8 cellular contexts compared by ENCODE assay signal in the genomic region with DNA sequence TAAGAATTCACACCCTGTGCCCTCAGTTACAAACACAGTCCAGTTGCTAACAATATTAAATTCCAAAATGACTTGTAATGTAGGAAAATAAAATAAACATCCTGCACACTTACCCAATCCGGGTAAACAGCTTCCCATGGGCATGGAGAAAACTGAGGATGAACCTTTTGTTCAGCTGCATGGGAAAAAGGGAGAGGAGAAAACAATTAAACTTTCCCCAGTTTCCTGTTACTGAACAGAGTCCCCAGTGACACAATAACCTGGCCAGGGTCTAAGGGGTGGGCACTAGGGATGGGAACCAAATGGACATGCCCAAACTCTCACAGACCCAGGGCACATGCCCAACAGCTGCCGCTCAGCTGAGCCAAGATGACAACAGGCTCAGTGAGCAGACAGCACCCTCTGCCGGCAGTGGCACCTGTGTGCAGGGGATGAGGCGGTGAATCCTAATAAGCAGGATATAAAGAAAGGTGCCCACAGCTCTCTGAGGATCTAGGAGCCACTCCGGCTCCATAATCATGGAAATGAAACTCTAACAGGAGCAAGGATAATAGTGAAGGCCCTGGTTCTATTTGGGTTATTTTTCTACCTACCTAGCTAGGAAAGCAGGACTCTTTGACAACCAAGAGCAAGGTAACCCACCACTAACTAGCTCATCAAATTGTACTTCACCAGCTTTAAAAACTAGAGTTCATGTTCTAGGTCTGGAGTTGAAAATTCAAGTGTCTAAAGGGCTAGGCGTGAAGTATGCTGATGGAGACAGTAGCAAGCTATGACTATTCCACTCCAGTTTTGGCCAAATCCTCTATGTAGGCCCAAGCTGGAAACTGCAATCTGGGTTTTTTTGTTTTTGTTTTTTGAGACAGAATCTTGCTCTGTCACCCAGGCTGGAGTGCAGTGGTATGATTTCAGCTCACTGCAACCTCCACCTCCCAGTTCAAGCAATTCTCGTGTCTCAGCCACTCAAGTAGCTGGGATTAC. TPM values are rescaled to one million over a fixed set of nuclear protein-coding genes. Genes with fewer than 3 reads are reported as not detected.
DNase-seq lines count a peak whose midpoint lies in the region; ATAC-seq and TF ChIP-seq lines count a peak whose summit lies in the region.

No MANE protein-coding gene starts in this region.

- intact Hi-C loops in activated T-helper 2 cell treated with anti-CD3 and anti-CD28 coated beads, Interferon-gamma antibody, Interleukin-2, Interleukin-4, amounts not matched to agents 10 μg/mL and 5 μg/mL and 100 μg/mL, durations not matched to agents 14 hours and 24 hours and 36 hours (cut with micrococcal nuclease): loop anchor here (1.0 kb wide), 1 partner anchor 190 kb away; the partner anchor contains the start of gene HIC1

- H3K36me3 Mint-ChIP-seq in activated T-helper 2 cell treated with anti-CD3 and anti-CD28 coated beads, Interferon-gamma antibody, Interleukin-2, Interleukin-4, amounts not matched to agents 10 μg/mL and 5 μg/mL and 100 μg/mL, durations not matched to agents 14 hours and 24 hours and 36 hours (ENCODE audit: low read depth): peaks cover 79% of the 10 kb centered on the region
- peaks cover 32% of the 10 kb centered on the region for H3K36me3 Mint-ChIP-seq in neural progenitor cell

- peaks cover 25% of the 10 kb centered on the region for H3K4me1 ChIP-seq in Karpas-422 (ENCODE audit: low read length)
- no peaks in the 10 kb centered on the region for H3K4me1 ChIP-seq in neural progenitor cell

- H3K9me3 ChIP-seq in Karpas-422 (ENCODE audit: low read length) (no peaks in the 10 kb centered on the region), neural progenitor cell (ENCODE audit: low read depth) (no peaks in the 10 kb centered on the region)

- no peaks in the 10 kb centered on the region for H4K20me1 ChIP-seq in Karpas-422 (ENCODE audit: insufficient read depth, low read depth, low read length)
- peaks cover 43% of the 10 kb centered on the region for H4K20me1 ChIP-seq in neural progenitor cell (ENCODE audit: low read depth)

- H3K27ac ChIP-seq in Karpas-422 (ENCODE audit: low read length) (peak overlapping the region; percentile 29; the same call in 1 of the 2 replicates), neural progenitor cell (no peak overlapping the region)

- peaks cover 70% of the 10 kb centered on the region for H3K4me1 Mint-ChIP-seq in activated T-helper 2 cell treated with anti-CD3 and anti-CD28 coated beads, Interferon-gamma antibody, Interleukin-2, Interleukin-4, amounts not matched to agents 10 μg/mL and 5 μg/mL and 100 μg/mL, durations not matched to agents 14 hours and 24 hours and 36 hours (ENCODE audit: low read depth)
- no peaks in the 10 kb centered on the region for H3K4me1 Mint-ChIP-seq in neural progenitor cell
- H3K4me1 Mint-ChIP-seq in stimulated activated naive CD8-positive, alpha-beta T cell treated with anti-CD3 and anti-CD28 coated beads, Interleukin-15, amount 100 ng/mL, for 72 hours: peaks cover 89% of the 10 kb centered on the region

- no peak overlapping the region for H3K4me3 Mint-ChIP-seq in activated T-helper 2 cell treated with anti-CD3 and anti-CD28 coated beads, Interferon-gamma antibody, Interleukin-2, Interleukin-4, amounts not matched to agents 10 μg/mL and 5 μg/mL and 100 μg/mL, durations not matched to agents 14 hours and 24 hours and 36 hours (ENCODE audit: low read depth)
- no peak overlapping the region for H3K4me3 Mint-ChIP-seq in neural progenitor cell
- peak overlapping the region in 1 of 2 donors; percentile 35 for H3K4me3 Mint-ChIP-seq in stimulated activated naive CD8-positive, alpha-beta T cell treated with anti-CD3 and anti-CD28 coated beads, Interleukin-15, amount 100 ng/mL, for 72 hours

- peak overlapping the region; percentile 50 for H3K27ac Mint-ChIP-seq in activated T-helper 2 cell treated with anti-CD3 and anti-CD28 coated beads, Interferon-gamma antibody, Interleukin-2, Interleukin-4, amounts not matched to agents 10 μg/mL and 5 μg/mL and 100 μg/mL, durations not matched to agents 14 hours and 24 hours and 36 hours
- no peak overlapping the region for H3K27ac Mint-ChIP-seq in neural progenitor cell
- H3K27ac Mint-ChIP-seq in stimulated activated naive CD8-positive, alpha-beta T cell treated with anti-CD3 and anti-CD28 coated beads, Interleukin-15, amount 100 ng/mL, for 72 hours: peak overlapping the region in 1 of 2 donors; percentile 74

- H3K27me3 ChIP-seq in Karpas-422 (ENCODE audit: low read length) (no peaks in the 10 kb centered on the region), neural progenitor cell (no peaks in the 10 kb centered on the region)

- no peaks in the 10 kb centered on the region for H3K27me3 Mint-ChIP-seq in activated T-helper 2 cell treated with anti-CD3 and anti-CD28 coated beads, Interferon-gamma antibody, Interleukin-2, Interleukin-4, amounts not matched to agents 10 μg/mL and 5 μg/mL and 100 μg/mL, durations not matched to agents 14 hours and 24 hours and 36 hours (ENCODE audit: low read depth)
- peaks cover 2% of the 10 kb centered on the region for H3K27me3 Mint-ChIP-seq in neural progenitor cell (ENCODE audit: insufficient read depth, low read depth)
- no peaks in the 10 kb centered on the region for H3K27me3 Mint-ChIP-seq in stimulated activated naive CD8-positive, alpha-beta T cell treated with anti-CD3 and anti-CD28 coated beads, Interleukin-15, amount 100 ng/mL, for 72 hours

- TF ChIP-seq CTCF in fibroblast of the aortic adventitia (IDR thresholded peaks at IDR 0.05; ENCODE audit: insufficient read depth, low read length): peak; percentile 98
- peak; percentile 97 for TF ChIP-seq CTCF in neural progenitor cell (IDR thresholded peaks at IDR 0.05)

- no peak overlapping the region for H3K9ac ChIP-seq in Karpas-422 (ENCODE audit: low read length)
- H3K9ac ChIP-seq in neural progenitor cell: no peak overlapping the region

- H3K79me2 ChIP-seq in Karpas-422 (ENCODE audit: low read length) (peaks cover 5% of the 10 kb centered on the region; the same call in 1 of the 2 replicates), neural progenitor cell (ENCODE audit: low read depth) (no peaks in the 10 kb centered on the region)

- H3K36me3 ChIP-seq in Karpas-422 (ENCODE audit: insufficient read depth, low read length): no peaks in the 10 kb centered on the region
- H3K36me3 ChIP-seq in neural progenitor cell: peaks cover 7% of the 10 kb centered on the region

- H2AFZ ChIP-seq in Karpas-422 (ENCODE audit: low read length) (no peak overlapping the region), neural progenitor cell (replicated peaks) (no peak overlapping the region)

- H3K4me2 ChIP-seq in Karpas-422 (ENCODE audit: low read depth, low read length, poor library complexity, severe bottlenecking) (no peak overlapping the region), neural progenitor cell (no peak overlapping the region)

- H3K9me2 ChIP-seq in Karpas-422 (replicated peaks; ENCODE audit: insufficient read depth, low read length): no peaks in the 10 kb centered on the region

- peak; percentile 96 for ATAC-seq in stimulated activated naive CD8-positive, alpha-beta T cell treated with anti-CD3 and anti-CD28 coated beads, Interleukin-15, amount 100 ng/mL, for 72 hours
- ATAC-seq in GM19463 (IDR thresholded peaks at IDR 0.05; ENCODE audit: unreplicated experiment): no peak

- H3F3A ChIP-seq in neural progenitor cell (ENCODE audit: low read depth): peaks cover 17% of the 10 kb centered on the region

- DNase-seq in GM03348 (ENCODE audit: low spot score) (peak; percentile 89), Karpas-422 (peak; percentile 93), RPMI8226 (peak; percentile 74), fibroblast of the aortic adventitia (ENCODE audit: low read depth) (peak; percentile 94), neural progenitor cell (ENCODE audit: low spot score) (peak; percentile 87)
- DNase-seq in activated T-helper 2 cell treated with anti-CD3 and anti-CD28 coated beads, Interferon-gamma antibody, Interleukin-2, Interleukin-4, amounts not matched to agents 10 μg/mL and 5 μg/mL and 100 μg/mL, durations not matched to agents 14 hours and 24 hours and 36 hours (ENCODE audit: low spot score): peak; percentile 72
- DNase-seq in stimulated activated naive CD8-positive, alpha-beta T cell treated with anti-CD3 and anti-CD28 coated beads, Interleukin-15, amount 100 ng/mL, for 72 hours: peak; percentile 80 to 81

- no peaks in the 10 kb centered on the region for H3K9me3 Mint-ChIP-seq in activated T-helper 2 cell treated with anti-CD3 and anti-CD28 coated beads, Interferon-gamma antibody, Interleukin-2, Interleukin-4, amounts not matched to agents 10 μg/mL and 5 μg/mL and 100 μg/mL, durations not matched to agents 14 hours and 24 hours and 36 hours
- no peaks in the 10 kb centered on the region for H3K9me3 Mint-ChIP-seq in neural progenitor cell
- no peaks in the 10 kb centered on the region for H3K9me3 Mint-ChIP-seq in stimulated activated naive CD8-positive, alpha-beta T cell treated with anti-CD3 and anti-CD28 coated beads, Interleukin-15, amount 100 ng/mL, for 72 hours

- H3K4me3 ChIP-seq in Karpas-422 (ENCODE audit: low read length) (no peak overlapping the region), fibroblast of the aortic adventitia (ENCODE audit: low read depth, low read length) (peak overlapping the region; percentile 40), neural progenitor cell (no peak overlapping the region)

RNA-seq across cellular contexts. Expression of gene SMG6, which starts 58.8 kb away (rescaled TPM):
- total RNA-seq in Karpas-422 (2014; rRNA removed; shearing (Covaris generic); ENCODE audit: low replicate concordance): 10.2 and 12.0 TPM in 2 replicates
- total RNA-seq in activated T-helper 2 cell treated with anti-CD3 and anti-CD28 coated beads, Interferon-gamma antibody, Interleukin-2, Interleukin-4, amounts not matched to agents 10 μg/mL and 5 μg/mL and 100 μg/mL, durations not matched to agents 14 hours and 24 hours and 36 hours: 33.5 and 43.0 TPM in 2 replicates
- total RNA-seq in fibroblast of the aortic adventitia (ENCODE audit: low replicate concordance) (37.5 and 49.3 TPM in 2 replicates), neural progenitor cell (ENCODE audit: low replicate concordance) (19.0 and 27.0 TPM in 2 replicates)

RNA-seq across cellular contexts. Expression of gene SRR, which starts 58.9 kb away (rescaled TPM):
- 5.6 and 13.3 TPM in 2 replicates for total RNA-seq in Karpas-422 (2014; rRNA removed; shearing (Covaris generic); ENCODE audit: low replicate concordance)
- 17.3 and 18.4 TPM in 2 replicates for total RNA-seq in activated T-helper 2 cell treated with anti-CD3 and anti-CD28 coated beads, Interferon-gamma antibody, Interleukin-2, Interleukin-4, amounts not matched to agents 10 μg/mL and 5 μg/mL and 100 μg/mL, durations not matched to agents 14 hours and 24 hours and 36 hours
- total RNA-seq in fibroblast of the aortic adventitia (ENCODE audit: low replicate concordance): 9.1 and 29.4 TPM in 2 replicates
- total RNA-seq in neural progenitor cell (ENCODE audit: low replicate concordance): 26.4 and 40.9 TPM in 2 replicates
